Comparison of ENCODE assay signal across 28 cellular contexts in genomic region chr6:28423546-28423945, GRCh38.
"Had no signal": no experiment of that assay in that cellular context is flagged by ENCODE, and none has a peak within 500 bp of the region (broad histone marks: within the 10 kb centered on the region; RNA-seq: fewer than 3 reads in every experiment).

No MANE protein-coding gene starts in this region.

- ATAC-seq: stimulated activated effector memory CD8-positive, alpha-beta T cell treated with anti-CD3 and anti-CD28 coated beads, Interleukin-12 subunit alpha, Interleukin-12 subunit beta, amount 100 ng/mL, for 72 hours; stimulated activated memory B cell treated with anti-CD40 and anti-IgM and Interleukin-4, amounts not matched to agents 10 μg/mL and 1 μg/mL and 100 μg/mL, for 72 hours; stimulated activated naive B cell treated with anti-CD40 and anti-IgM and Interleukin-4, amounts not matched to agents 10 μg/mL and 1 μg/mL and 100 μg/mL, for 72 hours; stimulated activated naive CD8-positive, alpha-beta T cell treated with anti-CD3 and anti-CD28 coated beads, Interleukin-15, amount 100 ng/mL, for 72 hours; stimulated activated naive CD8-positive, alpha-beta T cell treated with anti-CD3 and anti-CD28 coated beads, Interleukin-15, Interleukin-2, amounts not matched to agents 100 U/mL and 50 U/mL, for 24 hours; upper lobe of right lung had no signal

- H3K27ac Mint-ChIP-seq: stimulated activated effector memory CD8-positive, alpha-beta T cell treated with anti-CD3 and anti-CD28 coated beads, Interleukin-12 subunit alpha, Interleukin-12 subunit beta, amount 100 ng/mL, for 72 hours; stimulated activated memory B cell treated with anti-CD40 and anti-IgM and Interleukin-4, amounts not matched to agents 10 μg/mL and 1 μg/mL and 100 μg/mL, for 72 hours; stimulated activated naive B cell treated with anti-CD40 and anti-IgM and Interleukin-4, amounts not matched to agents 10 μg/mL and 1 μg/mL and 100 μg/mL, for 72 hours; stimulated activated naive CD8-positive, alpha-beta T cell treated with anti-CD3 and anti-CD28 coated beads, Interleukin-15, amount 100 ng/mL, for 72 hours; stimulated activated naive CD8-positive, alpha-beta T cell treated with anti-CD3 and anti-CD28 coated beads, Interleukin-15, Interleukin-2, amounts not matched to agents 100 ng/mL and 50 ng/mL, for 24 hours; type B pancreatic cell had no signal

- H3K36me3 ChIP-seq: suprapubic skin, thoracic aorta, thyroid gland, transverse colon, upper lobe of right lung, uterus, vagina had no signal

- H3K4me1 ChIP-seq: stomach, suprapubic skin, testis, thyroid gland, tibial artery, tibial nerve, transverse colon, upper lobe of left lung, upper lobe of right lung, uterus, vagina had no signal

- H3K27me3 ChIP-seq: stomach, suprapubic skin, testis, thyroid gland, tibial artery, tibial nerve, transverse colon, upper lobe of left lung, upper lobe of right lung, uterus, vagina had no signal

- H3K27ac ChIP-seq: stomach, suprapubic skin, testis, thoracic aorta, thyroid gland, tibial artery, tibial nerve, transverse colon, upper lobe of left lung, upper lobe of right lung, uterus, vagina had no signal

- DNase-seq: stimulated activated CD4-positive, alpha-beta T cell treated with anti-CD3 and anti-CD28 coated beads, Interleukin-2, amount 100 ng/mL, for 48 hours; stimulated activated CD4-positive, alpha-beta T cell treated with anti-CD3 and anti-CD28 coated beads, Interleukin-4, amount 100 ng/mL, for 1 hour; stimulated activated CD4-positive, alpha-beta T cell treated with anti-CD3 and anti-CD28 coated beads, Interleukin-4, amount 100 ng/mL, for 24 hours; stimulated activated CD4-positive, alpha-beta T cell treated with anti-CD3 and anti-CD28 coated beads, Interleukin-4, amount 100 ng/mL, for 4 hours; stimulated activated CD8-positive, alpha-beta memory T cell treated with anti-CD3 and anti-CD28 coated beads, Interleukin-4, amount 100 ng/mL, for 48 hours; stimulated activated naive B cell treated with anti-CD40 and anti-IgM and Interleukin-4, amounts not matched to agents 10 μg/mL and 1 μg/mL and 100 μg/mL, for 72 hours; stimulated activated naive CD4-positive, alpha-beta T cell; stimulated activated naive CD4-positive, alpha-beta T cell treated with Interleukin-2 at 50 U/mL for 16 hours; stimulated activated naive CD8-positive, alpha-beta T cell treated with anti-CD3 and anti-CD28 coated beads, Interleukin-15, amount 100 ng/mL, for 72 hours; stimulated activated naive CD8-positive, alpha-beta T cell treated with anti-CD3 and anti-CD28 coated beads, Interleukin-15, Interleukin-2, amounts not matched to agents 100 U/mL and 50 U/mL, for 24 hours; stomach; substantia nigra; testis; thyroid gland; tibial artery; transverse colon; upper lobe of left lung; upper lobe of right lung; uterus had no signal

- H3K4me3 Mint-ChIP-seq: stimulated activated effector memory CD8-positive, alpha-beta T cell treated with anti-CD3 and anti-CD28 coated beads, Interleukin-12 subunit alpha, Interleukin-12 subunit beta, amount 100 ng/mL, for 72 hours; stimulated activated memory B cell treated with anti-CD40 and anti-IgM and Interleukin-4, amounts not matched to agents 10 μg/mL and 1 μg/mL and 100 μg/mL, for 72 hours; stimulated activated naive B cell treated with anti-CD40 and anti-IgM and Interleukin-4, amounts not matched to agents 10 μg/mL and 1 μg/mL and 100 μg/mL, for 72 hours; stimulated activated naive CD8-positive, alpha-beta T cell treated with anti-CD3 and anti-CD28 coated beads, Interleukin-15, amount 100 ng/mL, for 72 hours; stimulated activated naive CD8-positive, alpha-beta T cell treated with anti-CD3 and anti-CD28 coated beads, Interleukin-15, Interleukin-2, amounts not matched to agents 100 ng/mL and 50 ng/mL, for 24 hours; type B pancreatic cell had no signal

- H3K27me3 Mint-ChIP-seq: stimulated activated naive CD8-positive, alpha-beta T cell treated with anti-CD3 and anti-CD28 coated beads, Interleukin-15, amount 100 ng/mL, for 72 hours; type B pancreatic cell had no signal

- H3K36me3 Mint-ChIP-seq: stimulated activated effector memory CD8-positive, alpha-beta T cell treated with anti-CD3 and anti-CD28 coated beads, Interleukin-12 subunit alpha, Interleukin-12 subunit beta, amount 100 ng/mL, for 72 hours had no signal

- H3K9me3 Mint-ChIP-seq: stimulated activated effector memory CD8-positive, alpha-beta T cell treated with anti-CD3 and anti-CD28 coated beads, Interleukin-12 subunit alpha, Interleukin-12 subunit beta, amount 100 ng/mL, for 72 hours; stimulated activated naive CD8-positive, alpha-beta T cell treated with anti-CD3 and anti-CD28 coated beads, Interleukin-15, Interleukin-2, amounts not matched to agents 100 ng/mL and 50 ng/mL, for 24 hours had no signal

- H3K9me3 ChIP-seq: suprapubic skin, testis, thoracic aorta, thyroid gland, transverse colon, upper lobe of left lung, upper lobe of right lung, uterus, vagina had no signal

- H3K4me3 ChIP-seq: stomach, suprapubic skin, testis, thoracic aorta, thyroid gland, tibial artery, tibial nerve, transverse colon, upper lobe of left lung, upper lobe of right lung, uterus, vagina had no signal

- FAIRE-seq: urothelium cell line had no signal
